Comparison of ENCODE assay signal across 8 cellular contexts in the genomic region with DNA sequence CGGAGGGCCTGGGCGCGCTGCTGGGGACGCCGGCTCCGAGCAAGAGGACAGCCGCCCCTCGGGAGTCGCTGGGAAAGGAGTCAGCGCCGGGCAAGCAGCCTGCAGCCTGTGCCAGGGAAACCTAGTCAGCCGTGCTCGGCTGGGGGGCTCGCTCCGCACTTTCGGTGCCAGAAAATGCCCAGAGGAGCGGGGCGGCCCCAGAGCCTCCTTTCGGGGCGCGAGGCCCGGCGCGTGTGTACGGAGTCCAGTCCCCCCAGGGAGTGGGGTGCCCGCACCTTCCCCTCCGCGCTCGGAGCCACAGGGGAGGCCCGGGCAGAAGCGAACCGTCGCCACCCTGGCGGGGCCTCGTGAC.
A peak's percentile ranks its signal among the peaks of the same experiment; 100 is the strongest.
DNase-seq lines count a peak whose midpoint lies in the region; ATAC-seq and TF ChIP-seq lines count a peak whose summit lies in the region.

No MANE protein-coding gene starts in this region.

- ATAC-seq in HG03342 (IDR thresholded peaks at IDR 0.05; ENCODE audit: unreplicated experiment): peak; percentile 10
- peak; percentile 38 for ATAC-seq in stimulated activated effector memory CD8-positive, alpha-beta T cell treated with anti-CD3 and anti-CD28 coated beads, Interleukin-12 subunit alpha, Interleukin-12 subunit beta, amount 100 ng/mL, for 72 hours
- no peak for ATAC-seq in HG03571 (IDR thresholded peaks at IDR 0.05; ENCODE audit: unreplicated experiment)

- no peak for TF ChIP-seq POLR2A in adrenal gland (IDR thresholded peaks at IDR 0.05)

- DNase-seq in NCI-H524 (lab: John Stamatoyannopoulos, UW) (peak; percentile 3 to 30), NCI-H524 treated with DMSO at 0.1 percent for 48 hours (lab: John Stamatoyannopoulos, UW) (no peak), adrenal gland (peak in 1 of 7 donors; percentile 20), immature natural killer cell (peak in 2 of 3 donors; percentile 24 to 26), superior temporal gyrus (ENCODE audit: extremely low spot score) (no peak)
- no peak for DNase-seq in stimulated activated effector memory CD8-positive, alpha-beta T cell treated with anti-CD3 and anti-CD28 coated beads, Interleukin-12 subunit alpha, Interleukin-12 subunit beta, amount 100 ng/mL, for 72 hours (ENCODE audit: low spot score in 2 of 2)

- H3K4me3 Mint-ChIP-seq in immature natural killer cell: peak overlapping the region; percentile 89 to 99 (median 99)
- H3K4me3 Mint-ChIP-seq in stimulated activated effector memory CD8-positive, alpha-beta T cell treated with anti-CD3 and anti-CD28 coated beads, Interleukin-12 subunit alpha, Interleukin-12 subunit beta, amount 100 ng/mL, for 72 hours: peak overlapping the region; percentile 90

- peak overlapping the region in 2 of 6 donors; percentile 90 to 95 for H3K27ac Mint-ChIP-seq in immature natural killer cell
- peak overlapping the region; percentile 88 for H3K27ac Mint-ChIP-seq in stimulated activated effector memory CD8-positive, alpha-beta T cell treated with anti-CD3 and anti-CD28 coated beads, Interleukin-12 subunit alpha, Interleukin-12 subunit beta, amount 100 ng/mL, for 72 hours

- no peak for TF ChIP-seq CTCF in adrenal gland (IDR thresholded peaks at IDR 0.05)

- intact Hi-C loops in adrenal gland (cut with DNase I): no loop called here

- no peaks in the 10 kb centered on the region for H3K9me3 ChIP-seq in adrenal gland (replicated peaks in 1 of 3)

- H3K27me3 Mint-ChIP-seq in immature natural killer cell (ENCODE audit: low read depth in 3 of 3): peaks cover 8 to 18% (median 15%) of the 10 kb centered on the region in 3 donors

- no peaks in the 10 kb centered on the region for H3K27me3 ChIP-seq in adrenal gland

- H3K36me3 ChIP-seq in adrenal gland (replicated peaks in 1 of 2): no peaks in the 10 kb centered on the region

- peak overlapping the region in 3 of 4 donors; percentile 10 to 62 (median 11) for H3K4me3 ChIP-seq in adrenal gland

- 0 to 1% (median 0%) methylated on average over 2 to 35 of the region's 35 CpGs; no CpG with 5 or more reads in 1 of the 4 donors for WGBS in adrenal gland, 4 donors

- H3K9me3 Mint-ChIP-seq in immature natural killer cell: no peaks in the 10 kb centered on the region
- no peaks in the 10 kb centered on the region for H3K9me3 Mint-ChIP-seq in stimulated activated effector memory CD8-positive, alpha-beta T cell treated with anti-CD3 and anti-CD28 coated beads, Interleukin-12 subunit alpha, Interleukin-12 subunit beta, amount 100 ng/mL, for 72 hours

- H3K4me1 Mint-ChIP-seq in immature natural killer cell: peaks cover 27 to 31% of the 10 kb centered on the region in 2 donors
- H3K4me1 Mint-ChIP-seq in stimulated activated effector memory CD8-positive, alpha-beta T cell treated with anti-CD3 and anti-CD28 coated beads, Interleukin-12 subunit alpha, Interleukin-12 subunit beta, amount 100 ng/mL, for 72 hours: peaks cover 25% of the 10 kb centered on the region

- H3K36me3 Mint-ChIP-seq in immature natural killer cell: no peaks in the 10 kb centered on the region
- H3K36me3 Mint-ChIP-seq in stimulated activated effector memory CD8-positive, alpha-beta T cell treated with anti-CD3 and anti-CD28 coated beads, Interleukin-12 subunit alpha, Interleukin-12 subunit beta, amount 100 ng/mL, for 72 hours: peaks cover under 1% of the 10 kb centered on the region

- H3K4me1 ChIP-seq in adrenal gland (replicated peaks in 1 of 2): no peaks in the 10 kb centered on the region

- peak overlapping the region in 3 of 5 donors; percentile 39 to 66 (median 55) for H3K27ac ChIP-seq in adrenal gland

Comparison
In these comparisons a context has a peak if more than half of its experiments do, and no peak if none do; other contexts are left out.
1. DNase-seq: peak in NCI-H524 (2 of 2) and immature natural killer cell (2 of 3); none in NCI-H524 treated with DMSO at 0.1 percent for 48 hours (single experiment), stimulated activated effector memory CD8-positive, alpha-beta T cell treated with anti-CD3 and anti-CD28 coated beads, Interleukin-12 subunit alpha, Interleukin-12 subunit beta, amount 100 ng/mL, for 72 hours (0 of 2) and superior temporal gyrus (single experiment).